In genomic region chr7:100209493-100209892, GRCh38 we compare ENCODE assay signal across 19 cellular contexts. TPM values are rescaled to one million over a fixed set of nuclear protein-coding genes. Genes with fewer than 3 reads are reported as not detected.
DNase-seq lines count a peak whose midpoint lies in the region; ATAC-seq and TF ChIP-seq lines count a peak whose summit lies in the region.
"Had no signal": no experiment of that assay in that cellular context is flagged by ENCODE, and none has a peak within 500 bp of the region (broad histone marks: within the 10 kb centered on the region; RNA-seq: fewer than 3 reads in every experiment).

No MANE protein-coding gene starts in this region.

- H3K4me1 Mint-ChIP-seq in CD4-positive, CD25-positive, alpha-beta regulatory T cell = peaks cover 29 to 51% (median 33%) of the 10 kb centered on the region in 4 donors
- H3K4me1 Mint-ChIP-seq in activated CD8-positive, alpha-beta T cell treated with anti-CD3 and anti-CD28 coated beads, Interleukin-2, amount 10 ng/mL, durations not matched to agents 7 days and 5 days (ENCODE audit: low read depth) = peaks cover 58% of the 10 kb centered on the region
- peaks cover 41% of the 10 kb centered on the region for H3K4me1 Mint-ChIP-seq in memory B cell

- H3K9me3 Mint-ChIP-seq in CD4-positive, CD25-positive, alpha-beta regulatory T cell = no peaks in the 10 kb centered on the region
- H3K9me3 Mint-ChIP-seq in activated CD8-positive, alpha-beta T cell treated with anti-CD3 and anti-CD28 coated beads, Interleukin-2, amount 10 ng/mL, durations not matched to agents 7 days and 5 days (ENCODE audit: insufficient read depth) = no peaks in the 10 kb centered on the region
- no peaks in the 10 kb centered on the region for H3K9me3 Mint-ChIP-seq in memory B cell
- H3K9me3 Mint-ChIP-seq: H9 had no signal

- TF ChIP-seq CTCF in GM12864 (IDR thresholded peaks at IDR 0.05; ENCODE audit: low read depth, low read length, missing control alignments) = no peak

- H3K4me3 Mint-ChIP-seq in CD4-positive, CD25-positive, alpha-beta regulatory T cell = peak overlapping the region in 3 of 4 donors; percentile 12 to 78 (median 42)
- peak overlapping the region; percentile 62 for H3K4me3 Mint-ChIP-seq in activated CD8-positive, alpha-beta T cell treated with anti-CD3 and anti-CD28 coated beads, Interleukin-2, amount 10 ng/mL, durations not matched to agents 7 days and 5 days
- peak overlapping the region; percentile 57 for H3K4me3 Mint-ChIP-seq in memory B cell
- H3K4me3 Mint-ChIP-seq: H9 had no signal

- peaks cover 29% of the 10 kb centered on the region for H3K4me1 ChIP-seq in CD4-positive, CD25-positive, alpha-beta regulatory T cell (ENCODE audit: control insufficient read depth, insufficient read depth, low read length, poor library complexity, severe bottlenecking)
- H3K4me1 ChIP-seq: right atrium auricular region had no signal

- no peaks in the 10 kb centered on the region for H3K36me3 ChIP-seq in CD4-positive, CD25-positive, alpha-beta regulatory T cell (ENCODE audit: control insufficient read depth, insufficient read depth, low read length)
- H3K36me3 ChIP-seq: right atrium auricular region had no signal

- no peak overlapping the region for H3K27ac ChIP-seq in CD4-positive, CD25-positive, alpha-beta regulatory T cell (ENCODE audit: insufficient read depth, low read length, poor library complexity, severe bottlenecking)
- H3K27ac ChIP-seq: right atrium auricular region had no signal

- peak overlapping the region; percentile 45 to 90 (median 49) for H3K27ac Mint-ChIP-seq in CD4-positive, CD25-positive, alpha-beta regulatory T cell
- peak overlapping the region; percentile 80 for H3K27ac Mint-ChIP-seq in activated CD8-positive, alpha-beta T cell treated with anti-CD3 and anti-CD28 coated beads, Interleukin-2, amount 10 ng/mL, durations not matched to agents 7 days and 5 days
- peak overlapping the region; percentile 95 for H3K27ac Mint-ChIP-seq in memory B cell
- H3K27ac Mint-ChIP-seq: H9 had no signal

- no peak for DNase-seq in CD4-positive, CD25-positive, alpha-beta regulatory T cell
- DNase-seq in GM12864 (ENCODE audit: low read depth) (no peak), memory B cell (ENCODE audit: low spot score in 2 of 2) (no peak), GM19240 (ENCODE audit: insufficient read length, low spot score) (no peak), NCI-H748 (lab: John Stamatoyannopoulos, UW; ENCODE audit: unreplicated experiment) (no peak)
- DNase-seq in activated CD8-positive, alpha-beta T cell treated with anti-CD3 and anti-CD28 coated beads, Interleukin-2, amount 10 ng/mL, durations not matched to agents 7 days and 5 days = no peak
- no peak for DNase-seq in stimulated activated CD4-positive, alpha-beta T cell treated with anti-CD3 and anti-CD28 coated beads, Interleukin-4, amount 100 ng/mL, for 24 hours
- DNase-seq: GF-D8, H9, mesenchymal stem cell, NCI-H1694 treated with DMSO at 0.1 percent for 48 hours, NCI-H524 had no signal

- no peak for ATAC-seq in CD4-positive, CD25-positive, alpha-beta regulatory T cell (ENCODE audit: low read depth in 2 of 2)
- no peak for ATAC-seq in activated CD8-positive, alpha-beta T cell treated with anti-CD3 and anti-CD28 coated beads, Interleukin-2, amount 10 ng/mL, durations not matched to agents 7 days and 5 days
- ATAC-seq in memory B cell (ENCODE audit: low read depth) = no peak
- ATAC-seq in HG02623 (IDR thresholded peaks at IDR 0.05; ENCODE audit: unreplicated experiment) = no peak

- H3K4me3 ChIP-seq in CD4-positive, CD25-positive, alpha-beta regulatory T cell (ENCODE audit: low read depth, low read length) = no peak overlapping the region
- H3K4me3 ChIP-seq in GM12864 (ENCODE audit: low read depth, low read length) = peak overlapping the region; percentile 4; the same call in 1 of the 2 replicates
- H3K4me3 ChIP-seq: right atrium auricular region, SK-N-MC had no signal

- no peaks in the 10 kb centered on the region for H3K9me3 ChIP-seq in CD4-positive, CD25-positive, alpha-beta regulatory T cell (ENCODE audit: control insufficient read depth in 2 of 2, low read length in 2 of 2)
- H3K9me3 ChIP-seq: right atrium auricular region had no signal

- POLR2A ChIA-PET in activated CD8-positive, alpha-beta T cell treated with anti-CD3 and anti-CD28 coated beads, Interleukin-2, amount 10 ng/mL, durations not matched to agents 7 days and 5 days (lab: Charles Lee) = interaction anchor here (0.6 to 6.9 kb wide), 6 partner anchors 11 to 447 kb away, joined by 3 to 48 read pairs (median 3); partner anchors contain the start of genes ACTL6B, GPC2, PVRIG and STAG3

- no peaks in the 10 kb centered on the region for H3K36me3 Mint-ChIP-seq in CD4-positive, CD25-positive, alpha-beta regulatory T cell
- H3K36me3 Mint-ChIP-seq in activated CD8-positive, alpha-beta T cell treated with anti-CD3 and anti-CD28 coated beads, Interleukin-2, amount 10 ng/mL, durations not matched to agents 7 days and 5 days (ENCODE audit: low read depth) = peaks cover 24% of the 10 kb centered on the region
- H3K36me3 Mint-ChIP-seq in memory B cell = peaks cover 7% of the 10 kb centered on the region

- CTCF ChIA-PET in activated CD8-positive, alpha-beta T cell treated with anti-CD3 and anti-CD28 coated beads, Interleukin-2, amount 10 ng/mL, durations not matched to agents 7 days and 5 days (lab: Charles Lee) = interaction anchor here (1.0 to 16.0 kb wide), 7 partner anchors 8 to 76 kb away, joined by 4 to 200 read pairs (median 20); partner anchors contain the start of genes LAMTOR4 and PVRIG

- H3K27me3 ChIP-seq in CD4-positive, CD25-positive, alpha-beta regulatory T cell (ENCODE audit: control insufficient read depth, insufficient read depth, low read length) = no peaks in the 10 kb centered on the region
- H3K27me3 ChIP-seq: right atrium auricular region had no signal

- peaks cover 5% of the 10 kb centered on the region for H3K27me3 Mint-ChIP-seq in CD4-positive, CD25-positive, alpha-beta regulatory T cell
- H3K27me3 Mint-ChIP-seq in activated CD8-positive, alpha-beta T cell treated with anti-CD3 and anti-CD28 coated beads, Interleukin-2, amount 10 ng/mL, durations not matched to agents 7 days and 5 days (ENCODE audit: low read depth) = no peaks in the 10 kb centered on the region
- H3K27me3 Mint-ChIP-seq in memory B cell = no peaks in the 10 kb centered on the region

RNA-seq across cellular contexts. Expression of gene PVRIG, which starts 10.3 kb away (rescaled TPM):
- total RNA-seq in CD4-positive, CD25-positive, alpha-beta regulatory T cell = 46.3 TPM
- 100 to 1,000 TPM in 2 of 4 donors, 10 to 100 TPM in 2; 89.0 to 126 (median 97.6) TPM for polyA plus RNA-seq in CD4-positive, CD25-positive, alpha-beta regulatory T cell
- total RNA-seq in activated CD8-positive, alpha-beta T cell treated with anti-CD3 and anti-CD28 coated beads, Interleukin-2, amount 10 ng/mL, durations not matched to agents 7 days and 5 days = 10 to 100 TPM; 61.6 to 64.8 TPM
- total RNA-seq: cardiac septum, HT1080, M059J, temporal lobe had no signal

RNA-seq across cellular contexts. Expression of gene STAG3, which starts 31.8 kb away (rescaled TPM):
- total RNA-seq in CD4-positive, CD25-positive, alpha-beta regulatory T cell = 6.2 TPM
- polyA plus RNA-seq in CD4-positive, CD25-positive, alpha-beta regulatory T cell = 1 to 10 TPM in 1 of 4 donors, under 1 TPM in 3; 0.53 to 4.0 (median 0.77) TPM
- 10 to 100 TPM; 16.5 to 20.6 TPM for total RNA-seq in activated CD8-positive, alpha-beta T cell treated with anti-CD3 and anti-CD28 coated beads, Interleukin-2, amount 10 ng/mL, durations not matched to agents 7 days and 5 days
- total RNA-seq: right atrium auricular region had no signal

RNA-seq across cellular contexts. Expression of gene GPC2, which starts 32.3 kb away (rescaled TPM):
- 7.0 TPM for total RNA-seq in CD4-positive, CD25-positive, alpha-beta regulatory T cell
- polyA plus RNA-seq in CD4-positive, CD25-positive, alpha-beta regulatory T cell = under 1 TPM in 3 of 4 donors, not detected in 1; 0.16 to 0.27 (median 0.23) TPM
- 1 to 10 TPM; 8.1 to 8.2 TPM for total RNA-seq in activated CD8-positive, alpha-beta T cell treated with anti-CD3 and anti-CD28 coated beads, Interleukin-2, amount 10 ng/mL, durations not matched to agents 7 days and 5 days

RNA-seq across cellular contexts. Expression of gene GAL3ST4, which starts 41.1 kb away (rescaled TPM):
- 6.1 TPM for total RNA-seq in CD4-positive, CD25-positive, alpha-beta regulatory T cell
- 1 to 10 TPM; 2.6 to 7.7 (median 5.3) TPM for polyA plus RNA-seq in CD4-positive, CD25-positive, alpha-beta regulatory T cell
- 1 to 10 TPM; 2.8 to 3.5 TPM for total RNA-seq in activated CD8-positive, alpha-beta T cell treated with anti-CD3 and anti-CD28 coated beads, Interleukin-2, amount 10 ng/mL, durations not matched to agents 7 days and 5 days

RNA-seq across cellular contexts. Expression of gene TRAPPC14, which starts 51.0 kb away (rescaled TPM):
- 54.6 TPM for total RNA-seq in CD4-positive, CD25-positive, alpha-beta regulatory T cell
- 1 to 10 TPM; 2.3 to 4.3 (median 3.9) TPM for polyA plus RNA-seq in CD4-positive, CD25-positive, alpha-beta regulatory T cell
- 10 to 100 TPM; 42.7 to 44.0 TPM for total RNA-seq in activated CD8-positive, alpha-beta T cell treated with anti-CD3 and anti-CD28 coated beads, Interleukin-2, amount 10 ng/mL, durations not matched to agents 7 days and 5 days
